Comparison of ENCODE assay signal across 9 cellular contexts in genomic region chr17:9371019-9371418, GRCh38.
A peak's percentile ranks its signal among the peaks of the same experiment; 100 is the strongest.
DNase-seq lines count a peak whose midpoint lies in the region; ATAC-seq, FAIRE-seq and TF ChIP-seq lines count a peak whose summit lies in the region.
"Had no signal": no experiment of that assay in that cellular context is flagged by ENCODE, and none has a peak within 500 bp of the region (broad histone marks: within the 10 kb centered on the region; RNA-seq: fewer than 3 reads in every experiment).

No MANE protein-coding gene starts in this region.

- DNase-seq in GM04503 (ENCODE audit: low read depth) (peak; percentile 63), NCI-H146 treated with DMSO at 0.1 percent for 48 hours (lab: John Stamatoyannopoulos, UW; ENCODE audit: unreplicated experiment) (peak; percentile 99), body of pancreas (no peak), osteoblast (ENCODE audit: insufficient read length, low spot score, missing footprints) (peak; percentile 77), SIG-M5 (lab: John Stamatoyannopoulos, UW) (no peak), hepatocyte (ENCODE audit: low spot score) (no peak), frontal cortex (ENCODE audit: low spot score in 2 of 2) (no peak)
- DNase-seq in activated CD8-positive, alpha-beta memory T cell treated with anti-CD3 and anti-CD28 coated beads, Interleukin-2, amount 50 U/mL, for 48 hours = no peak
- DNase-seq: naive thymus-derived CD4-positive, alpha-beta T cell had no signal

- H3K9me3 ChIP-seq in body of pancreas (no peaks in the 10 kb centered on the region), osteoblast (ENCODE audit: low read depth, low read length) (no peaks in the 10 kb centered on the region), hepatocyte (ENCODE audit: low read depth) (no peaks in the 10 kb centered on the region)

- no peaks in the 10 kb centered on the region for H3K9me2 ChIP-seq in hepatocyte (replicated peaks; ENCODE audit: insufficient read depth)

- H3K4me1 ChIP-seq in body of pancreas (no peaks in the 10 kb centered on the region), osteoblast (ENCODE audit: insufficient read depth, low read length) (peaks cover 16% of the 10 kb centered on the region), hepatocyte (ENCODE audit: insufficient read depth) (no peaks in the 10 kb centered on the region)

- 58 to 66% methylated on average over 4 of the region's 4 CpGs for WGBS in body of pancreas, 2 donors
- WGBS in hepatocyte (ENCODE audit: low lambda C conversion rate, missing lambda C conversion rate) = 71% methylated on average over 4 of the region's 4 CpGs

- intact Hi-C loops in body of pancreas (cut with DNase I) = no loop called here

- no peak overlapping the region for H3K4me3 ChIP-seq in body of pancreas
- no peak overlapping the region for H3K4me3 ChIP-seq in osteoblast (ENCODE audit: insufficient read depth, low read length)
- H3K4me3 ChIP-seq in hepatocyte = no peak overlapping the region

- H3K27ac ChIP-seq in body of pancreas (no peak overlapping the region), osteoblast (ENCODE audit: low read depth, low read length) (peak overlapping the region; percentile 81), hepatocyte (no peak overlapping the region)

- H4K20me1 ChIP-seq in osteoblast (ENCODE audit: insufficient read depth, low read length) (no peaks in the 10 kb centered on the region), hepatocyte (ENCODE audit: insufficient read depth, poor library complexity, severe bottlenecking) (no peaks in the 10 kb centered on the region)

- FAIRE-seq in frontal cortex (lab: Jason Lieb, UNC) = no peak

- no peaks in the 10 kb centered on the region for H3K36me3 ChIP-seq in body of pancreas (replicated peaks in 1 of 2; ENCODE audit: insufficient read depth in 1 of 2, low read depth in 2 of 2)
- H3K36me3 ChIP-seq in osteoblast (ENCODE audit: insufficient read depth, low read length) = no peaks in the 10 kb centered on the region
- H3K36me3 ChIP-seq in hepatocyte (replicated peaks; ENCODE audit: insufficient read depth, low read depth) = no peaks in the 10 kb centered on the region

- no peaks in the 10 kb centered on the region for H3K79me2 ChIP-seq in osteoblast (ENCODE audit: insufficient read depth, low read length)
- no peaks in the 10 kb centered on the region for H3K79me2 ChIP-seq in hepatocyte

- TF ChIP-seq POLR2A in body of pancreas (IDR thresholded peaks at IDR 0.05) = no peak

- peak overlapping the region; percentile 43 for H3K4me2 ChIP-seq in osteoblast (ENCODE audit: insufficient read depth, low read length)
- no peak overlapping the region for H3K4me2 ChIP-seq in hepatocyte

- H2AFZ ChIP-seq in osteoblast (ENCODE audit: low read length) = peak overlapping the region; percentile 7
- H2AFZ ChIP-seq in hepatocyte = no peak overlapping the region

- H3K27me3 ChIP-seq in body of pancreas (no peaks in the 10 kb centered on the region), osteoblast (ENCODE audit: insufficient read depth, low read length) (no peaks in the 10 kb centered on the region), hepatocyte (no peaks in the 10 kb centered on the region)

- no peak for TF ChIP-seq CTCF in body of pancreas (IDR thresholded peaks at IDR 0.05)
- TF ChIP-seq CTCF in osteoblast (IDR thresholded peaks at IDR 0.05; ENCODE audit: extremely low read depth, low read depth, low read length) = no peak
- no peak for TF ChIP-seq CTCF in hepatocyte (IDR thresholded peaks at IDR 0.05; ENCODE audit: poor library complexity)

- ATAC-seq in body of pancreas = peak; percentile 75
- ATAC-seq: naive thymus-derived CD4-positive, alpha-beta T cell had no signal

Comparison
In these comparisons a context has a peak if more than half of its experiments do, and no peak if none do; other contexts are left out.
1. DNase-seq: peak in GM04503 (single experiment), NCI-H146 treated with DMSO at 0.1 percent for 48 hours (single experiment) and osteoblast (single experiment); none in body of pancreas (0 of 4), SIG-M5 (single experiment), hepatocyte (single experiment), activated CD8-positive, alpha-beta memory T cell treated with anti-CD3 and anti-CD28 coated beads, Interleukin-2, amount 50 U/mL, for 48 hours (single experiment) and frontal cortex (0 of 2).